In genomic region chr17:8122923-8123694, GRCh38 we compare ENCODE assay signal across 6 cellular contexts. TPM values are rescaled to one million over a fixed set of nuclear protein-coding genes. Genes with fewer than 3 reads are reported as not detected.
A peak's percentile ranks its signal among the peaks of the same experiment; 100 is the strongest.
DNase-seq lines count a peak whose midpoint lies in the region; ATAC-seq and TF ChIP-seq lines count a peak whose summit lies in the region.

No MANE protein-coding gene starts in this region.

- in situ Hi-C loops in GM13976 (cut with MboI; ENCODE audit: low sequenced_read_pairs, unreplicated experiment) = no loop called here

- no peaks in the 10 kb centered on the region for H3K9me3 Mint-ChIP-seq in activated CD4-positive, alpha-beta T cell treated with anti-CD3 and anti-CD28 coated beads, Interleukin-2, amount 10 ng/mL, durations not matched to agents 7 days and 5 days

- peaks cover 52% of the 10 kb centered on the region for H3K27me3 Mint-ChIP-seq in activated CD4-positive, alpha-beta T cell treated with anti-CD3 and anti-CD28 coated beads, Interleukin-2, amount 10 ng/mL, durations not matched to agents 7 days and 5 days

- no peak for TF ChIP-seq POLR2A in gastroesophageal sphincter (IDR thresholded peaks at IDR 0.05)

- TF ChIP-seq CTCF in GM13976 (IDR thresholded peaks at IDR 0.05; ENCODE audit: borderline replicate concordance, control extremely low read depth, extremely low read depth, insufficient read depth, missing control alignments) (no peak), gastroesophageal sphincter (IDR thresholded peaks at IDR 0.05) (no peak)

- H3K9me3 ChIP-seq in iPS-18c (ENCODE audit: control insufficient read depth, insufficient read depth, low read length) (no peaks in the 10 kb centered on the region), gastroesophageal sphincter (no peaks in the 10 kb centered on the region)

- CTCF ChIA-PET in activated CD4-positive, alpha-beta T cell treated with anti-CD3 and anti-CD28 coated beads, Interleukin-2, amount 10 ng/mL, durations not matched to agents 7 days and 5 days (lab: Charles Lee) = interaction anchor here (0.7 to 4.0 kb wide), 12 partner anchors 11 to 100 kb away, joined by 3 to 27 read pairs (median 4); no protein-coding TSS in a partner anchor

- POLR2A ChIA-PET in activated CD4-positive, alpha-beta T cell treated with anti-CD3 and anti-CD28 coated beads, Interleukin-2, amount 10 ng/mL, durations not matched to agents 7 days and 5 days (lab: Charles Lee) = interaction anchor here (2.3 kb wide), 1 partner anchor 50 kb away, joined by 8 read pairs; no protein-coding TSS in a partner anchor

- H3K27ac ChIP-seq in urinary bladder (ENCODE audit: low read depth) = no peak overlapping the region
- peak overlapping the region in 2 of 4 donors; percentile 4 to 68 for H3K27ac ChIP-seq in gastroesophageal sphincter

- peak; percentile 60 for DNase-seq in GM13976 (ENCODE audit: low spot score)
- peak; percentile 42 for DNase-seq in activated CD4-positive, alpha-beta T cell treated with anti-CD3 and anti-CD28 coated beads, Interleukin-2, amount 10 ng/mL, durations not matched to agents 7 days and 5 days

- H3K4me1 ChIP-seq in urinary bladder (ENCODE audit: insufficient read depth) (peaks cover 3% of the 10 kb centered on the region), gastroesophageal sphincter (peaks cover 2 to 89% (median 67%) of the 10 kb centered on the region in 3 donors)

- peak overlapping the region; percentile 82 for H3K4me3 ChIP-seq in iPS-18c (ENCODE audit: insufficient read depth, low read depth, low read length)
- peak overlapping the region; percentile 50 for H3K4me3 ChIP-seq in urinary bladder (ENCODE audit: low read depth, low read length)
- H3K4me3 ChIP-seq in gastroesophageal sphincter = peak overlapping the region in 1 of 2 donors; percentile 75

- WGBS in urinary bladder = under 1% methylated on average over 55 of the region's 55 CpGs
- 0 to 1% methylated on average over 18 to 27 of the region's 55 CpGs for WGBS in gastroesophageal sphincter (ENCODE audit: low coverage in 1 of 2), 2 donors

- peaks cover 77% of the 10 kb centered on the region for H3K4me1 Mint-ChIP-seq in activated CD4-positive, alpha-beta T cell treated with anti-CD3 and anti-CD28 coated beads, Interleukin-2, amount 10 ng/mL, durations not matched to agents 7 days and 5 days

- peak overlapping the region; percentile 3 for H3K27ac Mint-ChIP-seq in activated CD4-positive, alpha-beta T cell treated with anti-CD3 and anti-CD28 coated beads, Interleukin-2, amount 10 ng/mL, durations not matched to agents 7 days and 5 days

- peak overlapping the region; percentile 86 for H3K4me3 Mint-ChIP-seq in activated CD4-positive, alpha-beta T cell treated with anti-CD3 and anti-CD28 coated beads, Interleukin-2, amount 10 ng/mL, durations not matched to agents 7 days and 5 days

- no peak for ATAC-seq in gastroesophageal sphincter
- no peak for ATAC-seq in GM18873 (IDR thresholded peaks at IDR 0.05; ENCODE audit: low FRiP score, unreplicated experiment)

- H3K36me3 ChIP-seq in urinary bladder (ENCODE audit: insufficient read depth) = no peaks in the 10 kb centered on the region
- H3K36me3 ChIP-seq in gastroesophageal sphincter = no peaks in the 10 kb centered on the region

- H3K27me3 ChIP-seq in gastroesophageal sphincter = peaks cover 65% of the 10 kb centered on the region

- TF ChIP-seq EP300 in gastroesophageal sphincter (IDR thresholded peaks at IDR 0.05) = no peak

- peaks cover 3% of the 10 kb centered on the region for H3K36me3 Mint-ChIP-seq in activated CD4-positive, alpha-beta T cell treated with anti-CD3 and anti-CD28 coated beads, Interleukin-2, amount 10 ng/mL, durations not matched to agents 7 days and 5 days (ENCODE audit: low read depth)

RNA-seq across cellular contexts. Expression of gene HES7, which starts 0.8 kb away (rescaled TPM):
- total RNA-seq in activated CD4-positive, alpha-beta T cell treated with anti-CD3 and anti-CD28 coated beads, Interleukin-2, amount 10 ng/mL, durations not matched to agents 7 days and 5 days = under 1 TPM; 0.15 to 0.20 TPM
- total RNA-seq in urinary bladder = not detected
- polyA plus RNA-seq in urinary bladder = 0.24 TPM
- under 1 TPM in 2 of 4 donors, not detected in 2; 0.89 to 0.94 TPM for total RNA-seq in gastroesophageal sphincter

RNA-seq across cellular contexts. Expression of gene ALOXE3, which starts 4.8 kb away (rescaled TPM):
- not detected for total RNA-seq in activated CD4-positive, alpha-beta T cell treated with anti-CD3 and anti-CD28 coated beads, Interleukin-2, amount 10 ng/mL, durations not matched to agents 7 days and 5 days
- not detected for total RNA-seq in urinary bladder
- polyA plus RNA-seq in urinary bladder = not detected
- total RNA-seq in gastroesophageal sphincter = under 1 TPM in 1 of 4 donors, not detected in 3; 0.37 TPM

RNA-seq across cellular contexts. Expression of gene PER1, which starts 29.1 kb away (rescaled TPM):
- 10 to 100 TPM; 26.9 to 28.7 TPM for total RNA-seq in activated CD4-positive, alpha-beta T cell treated with anti-CD3 and anti-CD28 coated beads, Interleukin-2, amount 10 ng/mL, durations not matched to agents 7 days and 5 days
- total RNA-seq in urinary bladder (29.9 TPM), gastroesophageal sphincter (100 to 1,000 TPM in 3 of 4 donors, 10 to 100 TPM in 1; 67.1 to 188 (median 136) TPM)
- polyA plus RNA-seq in urinary bladder = 183 TPM

RNA-seq across cellular contexts. Expression of gene ALOX12B, which starts 35.6 kb away (rescaled TPM):
- under 1 TPM; 0.27 to 0.31 TPM for total RNA-seq in activated CD4-positive, alpha-beta T cell treated with anti-CD3 and anti-CD28 coated beads, Interleukin-2, amount 10 ng/mL, durations not matched to agents 7 days and 5 days
- 0.11 TPM for total RNA-seq in urinary bladder
- not detected for polyA plus RNA-seq in urinary bladder
- under 1 TPM in 1 of 4 donors, not detected in 3; 0.17 TPM for total RNA-seq in gastroesophageal sphincter

RNA-seq across cellular contexts. Expression of gene VAMP2, which starts 39.6 kb away (rescaled TPM):
- total RNA-seq in activated CD4-positive, alpha-beta T cell treated with anti-CD3 and anti-CD28 coated beads, Interleukin-2, amount 10 ng/mL, durations not matched to agents 7 days and 5 days = 10 to 100 TPM; 71.1 to 79.1 TPM
- total RNA-seq in urinary bladder (12.1 TPM), gastroesophageal sphincter (10 to 100 TPM; 14.6 to 39.8 (median 33.4) TPM)
- 81.4 TPM for polyA plus RNA-seq in urinary bladder
